Comparison of ENCODE assay signal across 1 cellular context in the genomic region with DNA sequence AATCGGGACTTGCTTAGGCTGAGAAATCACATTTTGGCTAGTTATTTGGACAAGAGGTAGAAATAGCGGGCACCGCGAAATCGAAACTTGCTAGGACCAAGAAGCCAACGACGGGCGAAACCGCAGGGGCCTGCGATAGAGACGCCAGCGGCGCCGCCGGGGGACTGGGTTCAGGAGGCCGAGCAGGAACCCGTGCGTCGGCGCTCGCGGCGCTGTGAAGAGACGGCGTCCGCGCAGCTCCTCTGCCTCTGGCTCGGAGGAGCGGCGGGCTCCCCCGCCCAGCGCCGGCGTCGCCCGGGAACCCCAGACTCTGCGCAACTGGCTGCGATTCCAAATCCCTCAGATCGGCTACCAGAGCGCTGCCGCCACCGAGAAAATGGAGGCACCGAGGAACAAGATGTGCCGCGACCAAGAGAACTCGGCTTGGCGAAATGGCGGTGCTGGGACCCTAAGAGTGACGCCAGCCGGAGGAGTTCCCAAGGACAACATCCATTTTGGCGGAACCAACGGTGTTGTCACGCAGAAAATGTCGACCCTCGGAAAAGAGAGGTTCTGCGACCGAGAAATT.
TF ChIP-seq lines count a peak whose summit lies in the region.

No MANE protein-coding gene starts in this region.

TF ChIP-seq in GM12878, 131 proteins besides CTCF, POLR2A, EP300 and RAD21 (continues in another document):
- no peak for TF ChIP-seq KAT2A (conservative IDR thresholded peaks at IDR 0.05; ENCODE audit: control insufficient read depth, low read depth, low read length)
- TF ChIP-seq, protein P1, sequence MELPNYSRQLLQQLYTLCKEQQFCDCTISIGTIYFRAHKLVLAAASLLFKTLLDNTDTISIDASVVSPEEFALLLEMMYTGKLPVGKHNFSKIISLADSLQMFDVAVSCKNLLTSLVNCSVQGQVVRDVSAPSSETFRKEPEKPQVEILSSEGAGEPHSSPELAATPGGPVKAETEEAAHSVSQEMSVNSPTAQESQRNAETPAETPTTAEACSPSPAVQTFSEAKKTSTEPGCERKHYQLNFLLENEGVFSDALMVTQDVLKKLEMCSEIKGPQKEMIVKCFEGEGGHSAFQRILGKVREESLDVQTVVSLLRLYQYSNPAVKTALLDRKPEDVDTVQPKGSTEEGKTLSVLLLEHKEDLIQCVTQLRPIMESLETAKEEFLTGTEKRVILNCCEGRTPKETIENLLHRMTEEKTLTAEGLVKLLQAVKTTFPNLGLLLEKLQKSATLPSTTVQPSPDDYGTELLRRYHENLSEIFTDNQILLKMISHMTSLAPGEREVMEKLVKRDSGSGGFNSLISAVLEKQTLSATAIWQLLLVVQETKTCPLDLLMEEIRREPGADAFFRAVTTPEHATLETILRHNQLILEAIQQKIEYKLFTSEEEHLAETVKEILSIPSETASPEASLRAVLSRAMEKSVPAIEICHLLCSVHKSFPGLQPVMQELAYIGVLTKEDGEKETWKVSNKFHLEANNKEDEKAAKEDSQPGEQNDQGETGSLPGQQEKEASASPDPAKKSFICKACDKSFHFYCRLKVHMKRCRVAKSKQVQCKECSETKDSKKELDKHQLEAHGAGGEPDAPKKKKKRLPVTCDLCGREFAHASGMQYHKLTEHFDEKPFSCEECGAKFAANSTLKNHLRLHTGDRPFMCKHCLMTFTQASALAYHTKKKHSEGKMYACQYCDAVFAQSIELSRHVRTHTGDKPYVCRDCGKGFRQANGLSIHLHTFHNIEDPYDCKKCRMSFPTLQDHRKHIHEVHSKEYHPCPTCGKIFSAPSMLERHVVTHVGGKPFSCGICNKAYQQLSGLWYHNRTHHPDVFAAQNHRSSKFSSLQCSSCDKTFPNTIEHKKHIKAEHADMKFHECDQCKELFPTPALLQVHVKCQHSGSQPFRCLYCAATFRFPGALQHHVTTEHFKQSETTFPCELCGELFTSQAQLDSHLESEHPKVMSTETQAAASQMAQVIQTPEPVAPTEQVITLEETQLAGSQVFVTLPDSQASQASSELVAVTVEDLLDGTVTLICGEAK (IDR thresholded peaks at IDR 0.05; ENCODE audit: borderline replicate concordance): no peak
- TF ChIP-seq YY1 (IDR thresholded peaks at IDR 0.05; ENCODE audit: low read depth, low read length): peak; percentile 93
- no peak for TF ChIP-seq RBBP5 (conservative IDR thresholded peaks at IDR 0.05)
- no peak for TF ChIP-seq ZBED1 (IDR thresholded peaks at IDR 0.05; ENCODE audit: borderline replicate concordance)
- no peak for TF ChIP-seq CHD2 (IDR thresholded peaks at IDR 0.05; ENCODE audit: borderline replicate concordance, low read depth, low read length)
- TF ChIP-seq CREB1 (IDR thresholded peaks at IDR 0.05; ENCODE audit: low read depth): peak; percentile 55; the same call in 1 of the 2 replicates
- 0 out of 2 replicates have a peak, but pooled peaks have one; percentile 29 for TF ChIP-seq TCF3 (IDR thresholded peaks at IDR 0.05; ENCODE audit: borderline replicate concordance, insufficient read depth, low read depth, low read length)
- TF ChIP-seq, protein P2, sequence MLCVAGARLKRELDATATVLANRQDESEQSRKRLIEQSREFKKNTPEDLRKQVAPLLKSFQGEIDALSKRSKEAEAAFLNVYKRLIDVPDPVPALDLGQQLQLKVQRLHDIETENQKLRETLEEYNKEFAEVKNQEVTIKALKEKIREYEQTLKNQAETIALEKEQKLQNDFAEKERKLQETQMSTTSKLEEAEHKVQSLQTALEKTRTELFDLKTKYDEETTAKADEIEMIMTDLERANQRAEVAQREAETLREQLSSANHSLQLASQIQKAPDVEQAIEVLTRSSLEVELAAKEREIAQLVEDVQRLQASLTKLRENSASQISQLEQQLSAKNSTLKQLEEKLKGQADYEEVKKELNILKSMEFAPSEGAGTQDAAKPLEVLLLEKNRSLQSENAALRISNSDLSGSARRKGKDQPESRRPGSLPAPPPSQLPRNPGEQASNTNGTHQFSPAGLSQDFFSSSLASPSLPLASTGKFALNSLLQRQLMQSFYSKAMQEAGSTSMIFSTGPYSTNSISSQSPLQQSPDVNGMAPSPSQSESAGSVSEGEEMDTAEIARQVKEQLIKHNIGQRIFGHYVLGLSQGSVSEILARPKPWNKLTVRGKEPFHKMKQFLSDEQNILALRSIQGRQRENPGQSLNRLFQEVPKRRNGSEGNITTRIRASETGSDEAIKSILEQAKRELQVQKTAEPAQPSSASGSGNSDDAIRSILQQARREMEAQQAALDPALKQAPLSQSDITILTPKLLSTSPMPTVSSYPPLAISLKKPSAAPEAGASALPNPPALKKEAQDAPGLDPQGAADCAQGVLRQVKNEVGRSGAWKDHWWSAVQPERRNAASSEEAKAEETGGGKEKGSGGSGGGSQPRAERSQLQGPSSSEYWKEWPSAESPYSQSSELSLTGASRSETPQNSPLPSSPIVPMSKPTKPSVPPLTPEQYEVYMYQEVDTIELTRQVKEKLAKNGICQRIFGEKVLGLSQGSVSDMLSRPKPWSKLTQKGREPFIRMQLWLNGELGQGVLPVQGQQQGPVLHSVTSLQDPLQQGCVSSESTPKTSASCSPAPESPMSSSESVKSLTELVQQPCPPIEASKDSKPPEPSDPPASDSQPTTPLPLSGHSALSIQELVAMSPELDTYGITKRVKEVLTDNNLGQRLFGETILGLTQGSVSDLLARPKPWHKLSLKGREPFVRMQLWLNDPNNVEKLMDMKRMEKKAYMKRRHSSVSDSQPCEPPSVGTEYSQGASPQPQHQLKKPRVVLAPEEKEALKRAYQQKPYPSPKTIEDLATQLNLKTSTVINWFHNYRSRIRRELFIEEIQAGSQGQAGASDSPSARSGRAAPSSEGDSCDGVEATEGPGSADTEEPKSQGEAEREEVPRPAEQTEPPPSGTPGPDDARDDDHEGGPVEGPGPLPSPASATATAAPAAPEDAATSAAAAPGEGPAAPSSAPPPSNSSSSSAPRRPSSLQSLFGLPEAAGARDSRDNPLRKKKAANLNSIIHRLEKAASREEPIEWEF (IDR thresholded peaks at IDR 0.05; ENCODE audit: insufficient replicate concordance, low read depth, low read length): no peak
- TF ChIP-seq, protein P3, sequence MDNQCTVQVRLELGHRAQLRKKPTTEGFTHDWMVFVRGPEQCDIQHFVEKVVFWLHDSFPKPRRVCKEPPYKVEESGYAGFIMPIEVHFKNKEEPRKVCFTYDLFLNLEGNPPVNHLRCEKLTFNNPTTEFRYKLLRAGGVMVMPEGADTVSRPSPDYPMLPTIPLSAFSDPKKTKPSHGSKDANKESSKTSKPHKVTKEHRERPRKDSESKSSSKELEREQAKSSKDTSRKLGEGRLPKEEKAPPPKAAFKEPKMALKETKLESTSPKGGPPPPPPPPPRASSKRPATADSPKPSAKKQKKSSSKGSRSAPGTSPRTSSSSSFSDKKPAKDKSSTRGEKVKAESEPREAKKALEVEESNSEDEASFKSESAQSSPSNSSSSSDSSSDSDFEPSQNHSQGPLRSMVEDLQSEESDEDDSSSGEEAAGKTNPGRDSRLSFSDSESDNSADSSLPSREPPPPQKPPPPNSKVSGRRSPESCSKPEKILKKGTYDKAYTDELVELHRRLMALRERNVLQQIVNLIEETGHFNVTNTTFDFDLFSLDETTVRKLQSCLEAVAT (IDR thresholded peaks at IDR 0.05): no peak; the same call in 1 of the 2 replicates
- TF ChIP-seq GATAD2B (conservative IDR thresholded peaks at IDR 0.05; ENCODE audit: low read depth): peak; percentile 23; the same call in 1 of the 2 replicates
- TF ChIP-seq SMC3 (IDR thresholded peaks at IDR 0.05; ENCODE audit: borderline replicate concordance, low read length): no peak
- TF ChIP-seq PML (IDR thresholded peaks at IDR 0.05; ENCODE audit: low read length): no peak; the same call in 1 of the 2 replicates
- TF ChIP-seq BACH1 (IDR thresholded peaks at IDR 0.05; ENCODE audit: borderline replicate concordance): no peak
- TF ChIP-seq, protein P4, sequence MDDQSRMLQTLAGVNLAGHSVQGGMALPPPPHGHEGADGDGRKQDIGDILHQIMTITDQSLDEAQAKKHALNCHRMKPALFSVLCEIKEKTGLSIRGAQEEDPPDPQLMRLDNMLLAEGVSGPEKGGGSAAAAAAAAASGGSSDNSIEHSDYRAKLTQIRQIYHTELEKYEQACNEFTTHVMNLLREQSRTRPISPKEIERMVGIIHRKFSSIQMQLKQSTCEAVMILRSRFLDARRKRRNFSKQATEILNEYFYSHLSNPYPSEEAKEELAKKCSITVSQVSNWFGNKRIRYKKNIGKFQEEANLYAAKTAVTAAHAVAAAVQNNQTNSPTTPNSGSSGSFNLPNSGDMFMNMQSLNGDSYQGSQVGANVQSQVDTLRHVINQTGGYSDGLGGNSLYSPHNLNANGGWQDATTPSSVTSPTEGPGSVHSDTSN (IDR thresholded peaks at IDR 0.05; ENCODE audit: insufficient replicate concordance, low read depth, low read length): peak; percentile 4
- peak; percentile 4 for TF ChIP-seq HDAC6 (IDR thresholded peaks at IDR 0.05; ENCODE audit: unreplicated experiment)
- peak; percentile 5; the same call in 1 of the 2 replicates for TF ChIP-seq PAX5 (IDR thresholded peaks at IDR 0.05; ENCODE audit: borderline replicate concordance, low read depth, low read length)
- peak; percentile 83 for TF ChIP-seq RUNX3 (IDR thresholded peaks at IDR 0.05; ENCODE audit: low read length)
- TF ChIP-seq MTA3 (IDR thresholded peaks at IDR 0.05; ENCODE audit: borderline replicate concordance, low read length): peak; percentile 73; the same call in 1 of the 2 replicates
- TF ChIP-seq NFIC (IDR thresholded peaks at IDR 0.05; ENCODE audit: low read depth, low read length): 0 out of 2 replicates have a peak, but pooled peaks have one; percentile 40
- TF ChIP-seq CBFB (IDR thresholded peaks at IDR 0.05; ENCODE audit: low read depth): peak; percentile 52; the same call in 1 of the 2 replicates
- no peak for TF ChIP-seq NFYA (IDR thresholded peaks at IDR 0.05; ENCODE audit: borderline replicate concordance, low read depth, low read length)
- peak; percentile 48; the same call in 1 of the 2 replicates for TF ChIP-seq ASH2L (IDR thresholded peaks at IDR 0.05; ENCODE audit: borderline replicate concordance, low read depth)
- no peak for TF ChIP-seq KLF5 (IDR thresholded peaks at IDR 0.05; ENCODE audit: partially characterized antibody)
- TF ChIP-seq, protein P5, sequence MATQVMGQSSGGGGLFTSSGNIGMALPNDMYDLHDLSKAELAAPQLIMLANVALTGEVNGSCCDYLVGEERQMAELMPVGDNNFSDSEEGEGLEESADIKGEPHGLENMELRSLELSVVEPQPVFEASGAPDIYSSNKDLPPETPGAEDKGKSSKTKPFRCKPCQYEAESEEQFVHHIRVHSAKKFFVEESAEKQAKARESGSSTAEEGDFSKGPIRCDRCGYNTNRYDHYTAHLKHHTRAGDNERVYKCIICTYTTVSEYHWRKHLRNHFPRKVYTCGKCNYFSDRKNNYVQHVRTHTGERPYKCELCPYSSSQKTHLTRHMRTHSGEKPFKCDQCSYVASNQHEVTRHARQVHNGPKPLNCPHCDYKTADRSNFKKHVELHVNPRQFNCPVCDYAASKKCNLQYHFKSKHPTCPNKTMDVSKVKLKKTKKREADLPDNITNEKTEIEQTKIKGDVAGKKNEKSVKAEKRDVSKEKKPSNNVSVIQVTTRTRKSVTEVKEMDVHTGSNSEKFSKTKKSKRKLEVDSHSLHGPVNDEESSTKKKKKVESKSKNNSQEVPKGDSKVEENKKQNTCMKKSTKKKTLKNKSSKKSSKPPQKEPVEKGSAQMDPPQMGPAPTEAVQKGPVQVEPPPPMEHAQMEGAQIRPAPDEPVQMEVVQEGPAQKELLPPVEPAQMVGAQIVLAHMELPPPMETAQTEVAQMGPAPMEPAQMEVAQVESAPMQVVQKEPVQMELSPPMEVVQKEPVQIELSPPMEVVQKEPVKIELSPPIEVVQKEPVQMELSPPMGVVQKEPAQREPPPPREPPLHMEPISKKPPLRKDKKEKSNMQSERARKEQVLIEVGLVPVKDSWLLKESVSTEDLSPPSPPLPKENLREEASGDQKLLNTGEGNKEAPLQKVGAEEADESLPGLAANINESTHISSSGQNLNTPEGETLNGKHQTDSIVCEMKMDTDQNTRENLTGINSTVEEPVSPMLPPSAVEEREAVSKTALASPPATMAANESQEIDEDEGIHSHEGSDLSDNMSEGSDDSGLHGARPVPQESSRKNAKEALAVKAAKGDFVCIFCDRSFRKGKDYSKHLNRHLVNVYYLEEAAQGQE (IDR thresholded peaks at IDR 0.05; ENCODE audit: low read depth, low read length): no peak
- TF ChIP-seq POLR2AphosphoS5 (IDR thresholded peaks at IDR 0.05; ENCODE audit: low read length): peak; percentile 67; the same call in 1 of the 2 replicates
- TF ChIP-seq NR2C1 (IDR thresholded peaks at IDR 0.05): 0 out of 2 replicates have a peak, but pooled peaks have one; percentile 30
- TF ChIP-seq, protein P6, sequence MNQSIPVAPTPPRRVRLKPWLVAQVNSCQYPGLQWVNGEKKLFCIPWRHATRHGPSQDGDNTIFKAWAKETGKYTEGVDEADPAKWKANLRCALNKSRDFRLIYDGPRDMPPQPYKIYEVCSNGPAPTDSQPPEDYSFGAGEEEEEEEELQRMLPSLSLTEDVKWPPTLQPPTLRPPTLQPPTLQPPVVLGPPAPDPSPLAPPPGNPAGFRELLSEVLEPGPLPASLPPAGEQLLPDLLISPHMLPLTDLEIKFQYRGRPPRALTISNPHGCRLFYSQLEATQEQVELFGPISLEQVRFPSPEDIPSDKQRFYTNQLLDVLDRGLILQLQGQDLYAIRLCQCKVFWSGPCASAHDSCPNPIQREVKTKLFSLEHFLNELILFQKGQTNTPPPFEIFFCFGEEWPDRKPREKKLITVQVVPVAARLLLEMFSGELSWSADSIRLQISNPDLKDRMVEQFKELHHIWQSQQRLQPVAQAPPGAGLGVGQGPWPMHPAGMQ (IDR thresholded peaks at IDR 0.05; ENCODE audit: borderline replicate concordance): no peak
- no peak for TF ChIP-seq ZNF274 (IDR thresholded peaks at IDR 0.05; ENCODE audit: insufficient read depth, insufficient read length)
- TF ChIP-seq TCF7 (IDR thresholded peaks at IDR 0.05; ENCODE audit: borderline replicate concordance): no peak
- TF ChIP-seq JUND (IDR thresholded peaks at IDR 0.05; ENCODE audit: low read depth, low read length): no peak
- TF ChIP-seq, protein P7, sequence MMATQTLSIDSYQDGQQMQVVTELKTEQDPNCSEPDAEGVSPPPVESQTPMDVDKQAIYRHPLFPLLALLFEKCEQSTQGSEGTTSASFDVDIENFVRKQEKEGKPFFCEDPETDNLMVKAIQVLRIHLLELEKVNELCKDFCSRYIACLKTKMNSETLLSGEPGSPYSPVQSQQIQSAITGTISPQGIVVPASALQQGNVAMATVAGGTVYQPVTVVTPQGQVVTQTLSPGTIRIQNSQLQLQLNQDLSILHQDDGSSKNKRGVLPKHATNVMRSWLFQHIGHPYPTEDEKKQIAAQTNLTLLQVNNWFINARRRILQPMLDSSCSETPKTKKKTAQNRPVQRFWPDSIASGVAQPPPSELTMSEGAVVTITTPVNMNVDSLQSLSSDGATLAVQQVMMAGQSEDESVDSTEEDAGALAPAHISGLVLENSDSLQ (IDR thresholded peaks at IDR 0.05): peak; percentile 6; the same call in 1 of the 2 replicates
